In the genomic region with DNA sequence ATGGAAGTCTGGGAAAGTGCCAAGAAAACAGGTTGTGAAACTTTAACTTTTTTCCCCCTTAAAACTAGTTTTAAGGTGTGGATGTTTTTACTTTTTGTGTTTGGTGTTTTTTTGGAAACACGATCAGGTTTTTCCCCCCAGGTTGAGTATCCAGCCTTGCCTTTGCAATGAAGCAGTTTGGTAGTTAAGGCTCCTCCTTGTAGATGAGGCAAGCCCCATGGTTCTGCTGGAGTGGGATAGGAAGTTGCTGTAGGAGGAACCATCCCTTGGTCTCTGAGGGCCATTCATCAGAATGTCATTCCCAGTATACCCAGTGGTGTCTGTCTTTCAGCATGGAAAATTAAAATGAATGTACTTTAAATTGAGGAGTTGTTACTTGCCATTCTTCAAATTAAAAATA, we compare ENCODE assay signal across 1 cellular context.
A peak's percentile ranks its signal among the peaks of the same experiment; 100 is the strongest.
TF ChIP-seq lines count a peak whose summit lies in the region.

No MANE protein-coding gene starts in this region.

TF ChIP-seq in K562, 482 proteins besides CTCF, POLR2A, EP300 and RAD21 (continues in another document):
- TF ChIP-seq MYBL2 (IDR thresholded peaks at IDR 0.05; ENCODE audit: low read depth) (no peak), MYBL2 (CRISPR knock-in tag; IDR thresholded peaks at IDR 0.05; ENCODE audit: borderline replicate concordance) (no peak), ZNF75A (CRISPR knock-in tag; IDR thresholded peaks at IDR 0.05) (peak; percentile 32; the same call in 1 of the 2 replicates), CAMTA2 (CRISPR knock-in tag; conservative IDR thresholded peaks at IDR 0.05) (no peak), GTF2F1 (IDR thresholded peaks at IDR 0.05; ENCODE audit: low read depth, low read length) (no peak), KLF10 (CRISPR knock-in tag; IDR thresholded peaks at IDR 0.05) (no peak), C11orf30 (IDR thresholded peaks at IDR 0.05; ENCODE audit: low read depth) (no peak), MCM5 (IDR thresholded peaks at IDR 0.05; ENCODE audit: low read depth) (no peak), MTF1 (CRISPR knock-in tag; IDR thresholded peaks at IDR 0.05; ENCODE audit: borderline replicate concordance) (no peak), FOXP1 (CRISPR knock-in tag; IDR thresholded peaks at IDR 0.05) (no peak), BCL6 (CRISPR knock-in tag; IDR thresholded peaks at IDR 0.05) (no peak), CHD2 (IDR thresholded peaks at IDR 0.05; ENCODE audit: low read depth, low read length) (no peak), HMG20B (CRISPR knock-in tag; IDR thresholded peaks at IDR 0.05) (no peak), CXXC5 (CRISPR knock-in tag; IDR thresholded peaks at IDR 0.05) (peak; percentile 23; the same call in 1 of the 2 replicates), GATAD2A (IDR thresholded peaks at IDR 0.05) (no peak), THRAP3 (IDR thresholded peaks at IDR 0.05; ENCODE audit: borderline replicate concordance) (no peak), ERF (CRISPR knock-in tag; IDR thresholded peaks at IDR 0.05) (no peak), MEIS2 (IDR thresholded peaks at IDR 0.05; ENCODE audit: partially characterized antibody) (peak; percentile 90), BRD4 (IDR thresholded peaks at IDR 0.05) (no peak), POLR2H (tag; IDR thresholded peaks at IDR 0.05; ENCODE audit: low read depth) (no peak), ZNF217 (CRISPR knock-in tag; IDR thresholded peaks at IDR 0.05) (no peak), SMARCE1 (IDR thresholded peaks at IDR 0.05) (no peak), TRIM28 (IDR thresholded peaks at IDR 0.05) (no peak), CEBPG (CRISPR knock-in tag; IDR thresholded peaks at IDR 0.05) (no peak), CEBPG (tag; conservative IDR thresholded peaks at IDR 0.05 in 1 of 2, IDR thresholded peaks at IDR 0.05 in 1 of 2) (peak; percentile 17 to 40; a peak in 1 of 4 replicates), TCF7L2 (IDR thresholded peaks at IDR 0.05; ENCODE audit: low read depth, low read length) (no peak), SNRNP70 (optimal IDR thresholded peaks at IDR 0.05; ENCODE audit: low read depth, low read length) (no peak)
- TF ChIP-seq, protein P1, sequence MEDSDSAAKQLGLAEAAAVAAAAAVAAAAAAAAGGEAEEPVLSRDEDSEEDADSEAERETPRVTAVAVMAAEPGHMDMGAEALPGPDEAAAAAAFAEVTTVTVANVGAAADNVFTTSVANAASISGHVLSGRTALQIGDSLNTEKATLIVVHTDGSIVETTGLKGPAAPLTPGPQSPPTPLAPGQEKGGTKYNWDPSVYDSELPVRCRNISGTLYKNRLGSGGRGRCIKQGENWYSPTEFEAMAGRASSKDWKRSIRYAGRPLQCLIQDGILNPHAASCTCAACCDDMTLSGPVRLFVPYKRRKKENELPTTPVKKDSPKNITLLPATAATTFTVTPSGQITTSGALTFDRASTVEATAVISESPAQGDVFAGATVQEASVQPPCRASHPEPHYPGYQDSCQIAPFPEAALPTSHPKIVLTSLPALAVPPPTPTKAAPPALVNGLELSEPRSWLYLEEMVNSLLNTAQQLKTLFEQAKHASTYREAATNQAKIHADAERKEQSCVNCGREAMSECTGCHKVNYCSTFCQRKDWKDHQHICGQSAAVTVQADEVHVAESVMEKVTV (CRISPR knock-in tag; IDR thresholded peaks at IDR 0.05) = peak; percentile 24; the same call in 1 of the 2 replicates
- TF ChIP-seq, protein P2, sequence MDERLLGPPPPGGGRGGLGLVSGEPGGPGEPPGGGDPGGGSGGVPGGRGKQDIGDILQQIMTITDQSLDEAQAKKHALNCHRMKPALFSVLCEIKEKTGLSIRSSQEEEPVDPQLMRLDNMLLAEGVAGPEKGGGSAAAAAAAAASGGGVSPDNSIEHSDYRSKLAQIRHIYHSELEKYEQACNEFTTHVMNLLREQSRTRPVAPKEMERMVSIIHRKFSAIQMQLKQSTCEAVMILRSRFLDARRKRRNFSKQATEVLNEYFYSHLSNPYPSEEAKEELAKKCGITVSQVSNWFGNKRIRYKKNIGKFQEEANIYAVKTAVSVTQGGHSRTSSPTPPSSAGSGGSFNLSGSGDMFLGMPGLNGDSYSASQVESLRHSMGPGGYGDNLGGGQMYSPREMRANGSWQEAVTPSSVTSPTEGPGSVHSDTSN (CRISPR knock-in tag; IDR thresholded peaks at IDR 0.05; ENCODE audit: low read depth) = no peak
- TF ChIP-seq, protein P2 (tag; conservative IDR thresholded peaks at IDR 0.05; ENCODE audit: low read depth) = peak; percentile 84
- TF ChIP-seq, protein P3, sequence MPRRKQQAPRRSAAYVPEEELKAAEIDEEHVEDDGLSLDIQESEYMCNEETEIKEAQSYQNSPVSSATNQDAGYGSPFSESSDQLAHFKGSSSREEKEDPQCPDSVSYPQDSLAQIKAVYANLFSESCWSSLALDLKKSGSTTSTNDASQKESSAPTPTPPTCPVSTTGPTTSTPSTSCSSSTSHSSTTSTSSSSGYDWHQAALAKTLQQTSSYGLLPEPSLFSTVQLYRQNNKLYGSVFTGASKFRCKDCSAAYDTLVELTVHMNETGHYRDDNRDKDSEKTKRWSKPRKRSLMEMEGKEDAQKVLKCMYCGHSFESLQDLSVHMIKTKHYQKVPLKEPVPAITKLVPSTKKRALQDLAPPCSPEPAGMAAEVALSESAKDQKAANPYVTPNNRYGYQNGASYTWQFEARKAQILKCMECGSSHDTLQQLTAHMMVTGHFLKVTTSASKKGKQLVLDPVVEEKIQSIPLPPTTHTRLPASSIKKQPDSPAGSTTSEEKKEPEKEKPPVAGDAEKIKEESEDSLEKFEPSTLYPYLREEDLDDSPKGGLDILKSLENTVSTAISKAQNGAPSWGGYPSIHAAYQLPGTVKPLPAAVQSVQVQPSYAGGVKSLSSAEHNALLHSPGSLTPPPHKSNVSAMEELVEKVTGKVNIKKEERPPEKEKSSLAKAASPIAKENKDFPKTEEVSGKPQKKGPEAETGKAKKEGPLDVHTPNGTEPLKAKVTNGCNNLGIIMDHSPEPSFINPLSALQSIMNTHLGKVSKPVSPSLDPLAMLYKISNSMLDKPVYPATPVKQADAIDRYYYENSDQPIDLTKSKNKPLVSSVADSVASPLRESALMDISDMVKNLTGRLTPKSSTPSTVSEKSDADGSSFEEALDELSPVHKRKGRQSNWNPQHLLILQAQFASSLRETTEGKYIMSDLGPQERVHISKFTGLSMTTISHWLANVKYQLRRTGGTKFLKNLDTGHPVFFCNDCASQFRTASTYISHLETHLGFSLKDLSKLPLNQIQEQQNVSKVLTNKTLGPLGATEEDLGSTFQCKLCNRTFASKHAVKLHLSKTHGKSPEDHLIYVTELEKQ (CRISPR knock-in tag; IDR thresholded peaks at IDR 0.05) = no peak
- TF ChIP-seq, protein P4, sequence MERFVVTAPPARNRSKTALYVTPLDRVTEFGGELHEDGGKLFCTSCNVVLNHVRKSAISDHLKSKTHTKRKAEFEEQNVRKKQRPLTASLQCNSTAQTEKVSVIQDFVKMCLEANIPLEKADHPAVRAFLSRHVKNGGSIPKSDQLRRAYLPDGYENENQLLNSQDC (CRISPR knock-in tag; IDR thresholded peaks at IDR 0.05) = no peak
- TF ChIP-seq, protein P5, sequence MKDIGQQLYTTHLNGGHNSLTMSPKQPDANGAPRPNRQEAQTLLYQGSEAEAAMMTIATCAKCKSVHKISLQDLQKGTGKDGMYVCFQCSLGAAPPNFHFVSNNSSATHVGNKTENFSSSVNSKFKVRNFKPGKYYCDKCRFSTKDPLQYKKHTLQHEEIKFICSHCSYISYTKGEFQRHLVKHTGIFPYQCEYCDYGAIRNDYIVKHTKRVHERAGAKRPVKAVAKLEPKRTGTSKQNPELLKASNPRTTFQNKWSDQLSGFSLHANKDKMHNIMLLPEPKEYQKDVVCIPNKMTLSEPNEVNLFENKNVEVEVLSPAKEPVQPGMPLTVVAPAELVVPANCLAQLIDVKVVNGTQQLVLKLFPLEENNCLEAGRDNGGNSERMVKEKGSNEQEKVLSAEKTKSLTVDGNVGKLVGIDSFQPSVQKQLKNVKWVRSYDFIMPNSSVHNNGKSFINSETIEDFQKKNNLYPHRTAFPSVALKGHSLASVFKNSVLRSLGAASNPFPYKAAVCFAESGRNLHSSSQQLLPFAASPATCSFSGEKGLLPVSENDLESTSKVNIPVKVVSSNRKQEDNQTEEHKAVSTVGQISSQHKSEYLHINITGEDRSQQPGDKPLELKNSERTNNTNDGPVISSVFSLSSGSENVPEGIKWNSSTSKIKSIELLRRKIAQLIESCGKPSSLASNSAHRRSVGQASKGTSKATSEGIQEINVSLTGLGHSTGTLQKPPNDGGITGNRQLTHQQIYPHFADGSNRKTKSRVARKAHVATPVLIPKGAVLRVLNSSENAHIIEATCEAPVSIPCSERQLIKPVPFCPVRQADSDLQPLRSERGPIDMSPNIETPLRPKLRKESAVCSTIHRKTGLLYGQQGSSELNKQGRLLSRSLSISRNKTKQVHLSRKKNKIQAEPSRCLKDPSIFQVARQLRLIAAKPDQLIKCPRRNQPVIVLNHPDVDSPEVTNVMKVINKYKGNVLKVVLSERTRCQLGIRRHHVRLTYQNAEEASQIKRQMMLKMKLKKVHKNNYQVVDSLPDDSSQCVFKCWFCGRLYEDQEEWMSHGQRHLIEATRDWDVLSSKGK (CRISPR knock-in tag; IDR thresholded peaks at IDR 0.05) = no peak
- TF ChIP-seq, protein P6, sequence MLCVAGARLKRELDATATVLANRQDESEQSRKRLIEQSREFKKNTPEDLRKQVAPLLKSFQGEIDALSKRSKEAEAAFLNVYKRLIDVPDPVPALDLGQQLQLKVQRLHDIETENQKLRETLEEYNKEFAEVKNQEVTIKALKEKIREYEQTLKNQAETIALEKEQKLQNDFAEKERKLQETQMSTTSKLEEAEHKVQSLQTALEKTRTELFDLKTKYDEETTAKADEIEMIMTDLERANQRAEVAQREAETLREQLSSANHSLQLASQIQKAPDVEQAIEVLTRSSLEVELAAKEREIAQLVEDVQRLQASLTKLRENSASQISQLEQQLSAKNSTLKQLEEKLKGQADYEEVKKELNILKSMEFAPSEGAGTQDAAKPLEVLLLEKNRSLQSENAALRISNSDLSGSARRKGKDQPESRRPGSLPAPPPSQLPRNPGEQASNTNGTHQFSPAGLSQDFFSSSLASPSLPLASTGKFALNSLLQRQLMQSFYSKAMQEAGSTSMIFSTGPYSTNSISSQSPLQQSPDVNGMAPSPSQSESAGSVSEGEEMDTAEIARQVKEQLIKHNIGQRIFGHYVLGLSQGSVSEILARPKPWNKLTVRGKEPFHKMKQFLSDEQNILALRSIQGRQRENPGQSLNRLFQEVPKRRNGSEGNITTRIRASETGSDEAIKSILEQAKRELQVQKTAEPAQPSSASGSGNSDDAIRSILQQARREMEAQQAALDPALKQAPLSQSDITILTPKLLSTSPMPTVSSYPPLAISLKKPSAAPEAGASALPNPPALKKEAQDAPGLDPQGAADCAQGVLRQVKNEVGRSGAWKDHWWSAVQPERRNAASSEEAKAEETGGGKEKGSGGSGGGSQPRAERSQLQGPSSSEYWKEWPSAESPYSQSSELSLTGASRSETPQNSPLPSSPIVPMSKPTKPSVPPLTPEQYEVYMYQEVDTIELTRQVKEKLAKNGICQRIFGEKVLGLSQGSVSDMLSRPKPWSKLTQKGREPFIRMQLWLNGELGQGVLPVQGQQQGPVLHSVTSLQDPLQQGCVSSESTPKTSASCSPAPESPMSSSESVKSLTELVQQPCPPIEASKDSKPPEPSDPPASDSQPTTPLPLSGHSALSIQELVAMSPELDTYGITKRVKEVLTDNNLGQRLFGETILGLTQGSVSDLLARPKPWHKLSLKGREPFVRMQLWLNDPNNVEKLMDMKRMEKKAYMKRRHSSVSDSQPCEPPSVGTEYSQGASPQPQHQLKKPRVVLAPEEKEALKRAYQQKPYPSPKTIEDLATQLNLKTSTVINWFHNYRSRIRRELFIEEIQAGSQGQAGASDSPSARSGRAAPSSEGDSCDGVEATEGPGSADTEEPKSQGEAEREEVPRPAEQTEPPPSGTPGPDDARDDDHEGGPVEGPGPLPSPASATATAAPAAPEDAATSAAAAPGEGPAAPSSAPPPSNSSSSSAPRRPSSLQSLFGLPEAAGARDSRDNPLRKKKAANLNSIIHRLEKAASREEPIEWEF (CRISPR knock-in tag; IDR thresholded peaks at IDR 0.05) = no peak
- TF ChIP-seq, protein P7, sequence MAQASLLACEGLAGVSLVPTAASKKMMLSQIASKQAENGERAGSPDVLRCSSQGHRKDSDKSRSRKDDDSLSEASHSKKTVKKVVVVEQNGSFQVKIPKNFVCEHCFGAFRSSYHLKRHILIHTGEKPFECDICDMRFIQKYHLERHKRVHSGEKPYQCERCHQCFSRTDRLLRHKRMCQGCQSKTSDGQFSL (CRISPR knock-in tag; IDR thresholded peaks at IDR 0.05) = 0 out of 2 replicates have a peak, but pooled peaks have one; percentile 5
- TF ChIP-seq, protein P7 (tag; IDR thresholded peaks at IDR 0.05) = no peak
- TF ChIP-seq, protein P8, sequence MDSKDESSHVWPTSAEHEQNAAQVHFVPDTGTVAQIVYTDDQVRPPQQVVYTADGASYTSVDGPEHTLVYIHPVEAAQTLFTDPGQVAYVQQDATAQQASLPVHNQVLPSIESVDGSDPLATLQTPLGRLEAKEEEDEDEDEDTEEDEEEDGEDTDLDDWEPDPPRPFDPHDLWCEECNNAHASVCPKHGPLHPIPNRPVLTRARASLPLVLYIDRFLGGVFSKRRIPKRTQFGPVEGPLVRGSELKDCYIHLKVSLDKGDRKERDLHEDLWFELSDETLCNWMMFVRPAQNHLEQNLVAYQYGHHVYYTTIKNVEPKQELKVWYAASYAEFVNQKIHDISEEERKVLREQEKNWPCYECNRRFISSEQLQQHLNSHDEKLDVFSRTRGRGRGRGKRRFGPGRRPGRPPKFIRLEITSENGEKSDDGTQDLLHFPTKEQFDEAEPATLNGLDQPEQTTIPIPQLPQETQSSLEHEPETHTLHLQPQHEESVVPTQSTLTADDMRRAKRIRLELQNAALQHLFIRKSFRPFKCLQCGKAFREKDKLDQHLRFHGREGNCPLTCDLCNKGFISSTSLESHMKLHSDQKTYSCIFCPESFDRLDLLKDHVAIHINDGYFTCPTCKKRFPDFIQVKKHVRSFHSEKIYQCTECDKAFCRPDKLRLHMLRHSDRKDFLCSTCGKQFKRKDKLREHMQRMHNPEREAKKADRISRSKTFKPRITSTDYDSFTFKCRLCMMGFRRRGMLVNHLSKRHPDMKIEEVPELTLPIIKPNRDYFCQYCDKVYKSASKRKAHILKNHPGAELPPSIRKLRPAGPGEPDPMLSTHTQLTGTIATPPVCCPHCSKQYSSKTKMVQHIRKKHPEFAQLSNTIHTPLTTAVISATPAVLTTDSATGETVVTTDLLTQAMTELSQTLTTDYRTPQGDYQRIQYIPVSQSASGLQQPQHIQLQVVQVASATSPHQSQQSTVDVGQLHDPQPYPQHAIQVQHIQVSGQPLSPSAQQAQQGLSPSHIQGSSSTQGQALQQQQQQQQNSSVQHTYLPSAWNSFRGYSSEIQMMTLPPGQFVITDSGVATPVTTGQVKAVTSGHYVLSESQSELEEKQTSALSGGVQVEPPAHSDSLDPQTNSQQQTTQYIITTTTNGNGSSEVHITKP (IDR thresholded peaks at IDR 0.05; ENCODE audit: partially characterized antibody) = peak; percentile 7
